In the genomic region with DNA sequence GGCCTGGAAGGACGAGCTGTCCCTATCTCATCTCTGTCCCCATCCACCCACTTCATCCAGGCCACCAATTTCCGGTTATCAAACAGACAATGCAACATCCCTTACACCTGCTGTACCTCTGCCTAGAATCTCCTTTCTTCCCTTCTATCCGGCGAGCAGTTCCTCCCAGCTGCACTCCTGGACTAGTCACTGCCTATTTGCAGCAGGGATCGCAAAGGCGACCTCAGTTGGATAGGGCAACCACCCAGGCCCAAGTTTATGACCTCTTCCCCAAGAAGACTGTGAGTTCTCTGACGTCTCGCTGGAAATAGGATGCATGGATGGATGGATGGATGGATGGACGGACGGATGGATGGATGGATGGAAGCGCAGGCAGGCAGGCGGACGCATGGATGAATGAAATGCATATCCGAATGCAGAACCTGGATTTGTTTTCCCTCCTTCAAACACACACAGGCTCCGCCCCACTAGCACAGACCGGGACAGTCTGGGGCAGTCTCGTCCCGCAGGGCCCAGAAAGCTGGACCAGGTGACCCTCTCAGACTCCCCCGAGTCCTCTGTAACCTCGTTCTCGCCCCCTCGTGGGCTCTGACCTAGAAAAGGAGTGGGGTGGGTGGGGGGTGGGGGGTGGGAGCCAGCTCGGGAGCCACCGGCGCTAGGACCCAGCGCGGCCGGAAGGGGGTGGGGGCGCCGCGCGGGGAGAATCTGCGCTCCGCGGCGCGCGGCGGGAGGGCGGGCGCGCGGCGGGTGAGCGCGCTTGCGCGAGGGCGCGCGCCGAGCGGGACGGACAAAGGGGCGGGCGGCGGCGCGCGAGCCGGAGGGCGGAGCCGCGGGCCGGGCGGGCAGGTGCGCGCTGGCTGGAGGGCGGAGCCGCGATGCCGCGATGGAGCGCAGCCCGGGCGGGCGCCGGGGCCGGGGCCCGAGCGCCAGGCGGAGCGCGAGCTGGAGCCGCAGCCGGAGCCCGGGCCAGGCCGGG, we compare ENCODE assay signal across 1 cellular context.
A peak's percentile ranks its signal among the peaks of the same experiment; 100 is the strongest.
TF ChIP-seq lines count a peak whose summit lies in the region.

TSS of gene SBK1 (plus strand) at position 875 of the 976 bp plus-strand sequence. CDS start 24,867 bp downstream, outside the sequence.

TF ChIP-seq in IMR-90, 13 proteins besides CTCF, POLR2A, EP300 and RAD21:
- TF ChIP-seq MXI1 (IDR thresholded peaks at IDR 0.05; ENCODE audit: borderline replicate concordance, low read depth, low read length) (no peak), MAZ (IDR thresholded peaks at IDR 0.05; ENCODE audit: borderline replicate concordance, low read depth, low read length) (peak; percentile 90; the same call in 1 of the 2 replicates), CHD1 (IDR thresholded peaks at IDR 0.05; ENCODE audit: low read depth, low read length) (no peak), NFE2L2 (IDR thresholded peaks at IDR 0.05; ENCODE audit: low read depth, low read length) (no peak), RFX5 (IDR thresholded peaks at IDR 0.05; ENCODE audit: low read depth, low read length) (no peak), CEBPB (IDR thresholded peaks at IDR 0.05; ENCODE audit: low read depth, low read length) (no peak)
- TF ChIP-seq, protein P1, sequence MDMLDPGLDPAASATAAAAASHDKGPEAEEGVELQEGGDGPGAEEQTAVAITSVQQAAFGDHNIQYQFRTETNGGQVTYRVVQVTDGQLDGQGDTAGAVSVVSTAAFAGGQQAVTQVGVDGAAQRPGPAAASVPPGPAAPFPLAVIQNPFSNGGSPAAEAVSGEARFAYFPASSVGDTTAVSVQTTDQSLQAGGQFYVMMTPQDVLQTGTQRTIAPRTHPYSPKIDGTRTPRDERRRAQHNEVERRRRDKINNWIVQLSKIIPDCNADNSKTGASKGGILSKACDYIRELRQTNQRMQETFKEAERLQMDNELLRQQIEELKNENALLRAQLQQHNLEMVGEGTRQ (IDR thresholded peaks at IDR 0.05; ENCODE audit: low read depth, low read length) = no peak
- TF ChIP-seq, protein P2, sequence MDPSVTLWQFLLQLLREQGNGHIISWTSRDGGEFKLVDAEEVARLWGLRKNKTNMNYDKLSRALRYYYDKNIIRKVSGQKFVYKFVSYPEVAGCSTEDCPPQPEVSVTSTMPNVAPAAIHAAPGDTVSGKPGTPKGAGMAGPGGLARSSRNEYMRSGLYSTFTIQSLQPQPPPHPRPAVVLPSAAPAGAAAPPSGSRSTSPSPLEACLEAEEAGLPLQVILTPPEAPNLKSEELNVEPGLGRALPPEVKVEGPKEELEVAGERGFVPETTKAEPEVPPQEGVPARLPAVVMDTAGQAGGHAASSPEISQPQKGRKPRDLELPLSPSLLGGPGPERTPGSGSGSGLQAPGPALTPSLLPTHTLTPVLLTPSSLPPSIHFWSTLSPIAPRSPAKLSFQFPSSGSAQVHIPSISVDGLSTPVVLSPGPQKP (IDR thresholded peaks at IDR 0.05; ENCODE audit: borderline replicate concordance, low read depth, low read length) = no peak
